9 cellular contexts compared by ENCODE assay signal in the genomic region with DNA sequence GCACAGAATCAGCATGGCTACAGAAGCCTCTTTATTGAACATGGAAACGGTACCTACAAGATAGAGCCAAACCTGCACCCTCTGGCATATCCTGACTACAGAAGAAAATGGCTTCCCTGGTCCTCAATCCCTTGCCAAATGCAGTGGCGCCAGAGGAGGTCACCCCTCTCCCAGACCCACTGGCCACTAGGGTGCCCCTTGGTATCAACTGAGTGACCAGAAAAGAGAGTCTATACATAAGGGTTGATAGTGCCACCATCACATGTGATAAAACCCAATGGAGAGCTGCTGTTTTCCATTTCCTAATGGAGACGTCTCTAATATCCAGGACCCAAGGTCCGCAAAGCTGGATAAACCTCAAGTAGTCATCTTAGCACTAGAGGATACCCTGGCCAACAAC. TPM values are rescaled to one million over a fixed set of nuclear protein-coding genes. Genes with fewer than 3 reads are reported as not detected.
"Had no signal": no experiment of that assay in that cellular context is flagged by ENCODE, and none has a peak within 500 bp of the region (broad histone marks: within the 10 kb centered on the region; RNA-seq: fewer than 3 reads in every experiment).

No MANE protein-coding gene starts in this region.

- DNase-seq: GDM1, GF-D8 had no signal

- ATAC-seq: GM12878 had no signal

- FAIRE-seq: G401.6, GM12878, GM12891, GM12892, GM18507, GM19239 had no signal

- H3K4me3 ChIP-seq: GM12878 had no signal

RNA-seq across cellular contexts. Expression of a gene that starts 52.7 kb away (rescaled TPM):
- total RNA-seq: G401, GM12878 had no signal
